In genomic region chr9:113011911-113012381, GRCh38 we compare ENCODE assay signal across 8 cellular contexts. TPM values are rescaled to one million over a fixed set of nuclear protein-coding genes. Genes with fewer than 3 reads are reported as not detected.
A peak's percentile ranks its signal among the peaks of the same experiment; 100 is the strongest.
DNase-seq lines count a peak whose midpoint lies in the region; ATAC-seq and TF ChIP-seq lines count a peak whose summit lies in the region.

Gene ZNF883, minus strand, starts transcription at chr9:113012192.

- peaks cover 19% of the 10 kb centered on the region for H3K9me3 Mint-ChIP-seq in CD4-positive, alpha-beta T cell
- H3K9me3 Mint-ChIP-seq in naive thymus-derived CD8-positive, alpha-beta T cell = peaks cover 0 to 87% (median 46%) of the 10 kb centered on the region in 9 donors

- peaks cover 7% of the 10 kb centered on the region for H3K27me3 ChIP-seq in CD4-positive, alpha-beta T cell (ENCODE audit: control insufficient read depth, insufficient read depth, low read length)

- H3K4me3 ChIP-seq in fibroblast of mammary gland (ENCODE audit: control insufficient read depth, low read depth, low read length) = peak within 1 kb of the TSS; percentile 54

- peaks cover 21% of the 10 kb centered on the region for H3K9me3 ChIP-seq in CD4-positive, alpha-beta T cell (ENCODE audit: control insufficient read depth, low read length)

- CTCF ChIA-PET in CD4-positive, alpha-beta T cell (lab: Charles Lee) = no interaction called here

- peaks cover 47% of the 10 kb centered on the region for H3K27me3 Mint-ChIP-seq in CD4-positive, alpha-beta T cell
- H3K27me3 Mint-ChIP-seq in naive thymus-derived CD8-positive, alpha-beta T cell = peaks cover 10 to 35% (median 13%) of the 10 kb centered on the region in 5 donors

- H3K4me3 Mint-ChIP-seq in CD4-positive, alpha-beta T cell = peak within 1 kb of the TSS; percentile 62
- peak within 1 kb of the TSS; percentile 73 to 88 (median 84) for H3K4me3 Mint-ChIP-seq in naive thymus-derived CD8-positive, alpha-beta T cell

- POLR2A ChIA-PET in CD4-positive, alpha-beta T cell (lab: Charles Lee) = no interaction called here
- POLR2A ChIA-PET in naive thymus-derived CD8-positive, alpha-beta T cell (lab: Charles Lee) = no interaction called here

- H3K27ac Mint-ChIP-seq in CD4-positive, alpha-beta T cell = no peak within 1 kb of the TSS
- peak within 1 kb of the TSS in 8 of 10 donors; percentile 57 to 88 (median 80) for H3K27ac Mint-ChIP-seq in naive thymus-derived CD8-positive, alpha-beta T cell

- intact Hi-C loops in CD4-positive, alpha-beta T cell (cut with DNase I, micrococcal nuclease) = no loop called here

- no peak within 1 kb of the TSS for H3K27ac ChIP-seq in CD4-positive, alpha-beta T cell (ENCODE audit: low read depth, low read length)

- no peak for TF ChIP-seq CTCF in CD4-positive, alpha-beta T cell (IDR thresholded peaks at IDR 0.05)
- no peak for TF ChIP-seq CTCF in fibroblast of mammary gland (conservative IDR thresholded peaks at IDR 0.05; ENCODE audit: control insufficient read depth, insufficient read depth, low read depth, low read length)

- H3K4me1 Mint-ChIP-seq in CD4-positive, alpha-beta T cell (ENCODE audit: low read depth) = no peaks in the 10 kb centered on the region
- H3K4me1 Mint-ChIP-seq in naive thymus-derived CD8-positive, alpha-beta T cell = peaks cover 0 to 5% (median 1%) of the 10 kb centered on the region in 4 donors

- peak; percentile 60 for ATAC-seq in CD4-positive, alpha-beta T cell (ENCODE audit: poor library complexity)
- ATAC-seq in naive thymus-derived CD8-positive, alpha-beta T cell = peak; percentile 78 to 92
- ATAC-seq in HG02852 (IDR thresholded peaks at IDR 0.05; ENCODE audit: unreplicated experiment) = no peak

- DNase-seq in CD4-positive, alpha-beta T cell = peak in 8 of 10 experiments; percentile 0 to 33 (median 10)
- DNase-seq in NCI-H146 (lab: John Stamatoyannopoulos, UW) (peak; percentile 78), fibroblast of mammary gland (ENCODE audit: low read depth) (peak; percentile 72), stromal cell of bone marrow (ENCODE audit: low read depth) (peak; percentile 26), KG1 (lab: John Stamatoyannopoulos, UW) (no peak)
- DNase-seq in activated T-cell treated with anti-CD3 and anti-CD28 coated beads, Interleukin-2, amount 50 U/mL, for 1 hour = peak; percentile 19
- DNase-seq in naive thymus-derived CD8-positive, alpha-beta T cell = peak; percentile 4 to 71 (median 38)

- H3K36me3 Mint-ChIP-seq in CD4-positive, alpha-beta T cell (ENCODE audit: low read depth) = peaks cover 49% of the 10 kb centered on the region
- H3K36me3 Mint-ChIP-seq in naive thymus-derived CD8-positive, alpha-beta T cell = peaks cover 16 to 64% (median 32%) of the 10 kb centered on the region in 3 donors

RNA-seq across cellular contexts. Expression of gene ZNF883, which starts in this region (rescaled TPM):
- total RNA-seq in CD4-positive, alpha-beta T cell = under 1 TPM; 0.30 to 0.31 TPM
- 1 to 10 TPM; 2.7 TPM for total RNA-seq in naive thymus-derived CD8-positive, alpha-beta T cell
- 1 to 10 TPM; 1.1 to 2.8 (median 2.5) TPM for polyA plus RNA-seq in naive thymus-derived CD8-positive, alpha-beta T cell

Comparison
In these comparisons a context has a peak if more than half of its experiments do, and no peak if none do; other contexts are left out.
1. Peak in DNase-seq and ATAC-seq in CD4-positive, alpha-beta T cell; RNA of the gene not detected or under 1 TPM.